Comparison of ENCODE assay signal across 12 cellular contexts in genomic region chr11:67248653-67249052, GRCh38. TPM values are rescaled to one million over a fixed set of nuclear protein-coding genes. Genes with fewer than 3 reads are reported as not detected.
DNase-seq lines count a peak whose midpoint lies in the region; ATAC-seq and TF ChIP-seq lines count a peak whose summit lies in the region.
"Had no signal": no experiment of that assay in that cellular context is flagged by ENCODE, and none has a peak within 500 bp of the region (broad histone marks: within the 10 kb centered on the region; RNA-seq: fewer than 3 reads in every experiment).

No MANE protein-coding gene starts in this region.

- TF ChIP-seq POLR2A in vagina (IDR thresholded peaks at IDR 0.05) = no peak

- H3K4me1 ChIP-seq in vagina = peaks cover 32% of the 10 kb centered on the region
- H3K4me1 ChIP-seq: colonic mucosa had no signal

- DNase-seq in Right ventricle myocardium inferior (ENCODE audit: missing footprints) (peak; percentile 61), cardiac septum (ENCODE audit: low spot score) (no peak), T47D (ENCODE audit: low read depth in 1 of 2, low spot score in 1 of 2) (peak; percentile 96 to 100), left lobe of liver (ENCODE audit: low spot score) (peak; percentile 95), vagina (ENCODE audit: extremely low spot score in 2 of 2) (peak in 1 of 2 donors; percentile 96), SKM-1 (lab: John Stamatoyannopoulos, UW; ENCODE audit: unreplicated experiment) (no peak), putamen (ENCODE audit: low spot score) (no peak), H4 (ENCODE audit: low spot score) (no peak)
- DNase-seq: C1 segment of cervical spinal cord, colonic mucosa, NCI-H146, SHP77 treated with DMSO at 0.1 percent for 48 hours had no signal

- H3K9me3 ChIP-seq in vagina = no peaks in the 10 kb centered on the region
- H3K9me3 ChIP-seq: colonic mucosa had no signal

- TF ChIP-seq CTCF in vagina (IDR thresholded peaks at IDR 0.05) = no peak

- ATAC-seq in Right ventricle myocardium inferior (peak; percentile 62), left lobe of liver (peak; percentile 91)

- no peaks in the 10 kb centered on the region for H3K27me3 ChIP-seq in vagina
- H3K27me3 ChIP-seq: colonic mucosa had no signal

- in situ Hi-C loops in T47D (cut with HindIII; ENCODE audit: low pct_unique_long_range_greater_than_20kb, low sequenced_read_pairs) = no loop called here

- peaks cover 0 to 94% of the 10 kb centered on the region in 2 donors for H3K36me3 ChIP-seq in vagina

- peak overlapping the region; percentile 28 for H3K27ac ChIP-seq in vagina
- H3K27ac ChIP-seq: colonic mucosa had no signal

- no peak overlapping the region for H3K4me3 ChIP-seq in vagina
- H3K4me3 ChIP-seq: colonic mucosa had no signal

- intact Hi-C loops in Right ventricle myocardium inferior (cut with DNase I) = no loop called here
- intact Hi-C loops in cardiac septum (cut with DNase I) = no loop called here
- intact Hi-C loops in vagina (cut with DNase I) = no loop called here

RNA-seq across cellular contexts. Expression of gene GRK2, which starts 17.6 kb away (rescaled TPM):
- 54.1 TPM for total RNA-seq in Right ventricle myocardium inferior
- 43.1 TPM for total RNA-seq in cardiac septum
- total RNA-seq in left lobe of liver = 29.0 TPM
- total RNA-seq in vagina = 100 TPM
- 15.2 and 16.3 TPM in 2 replicates for total RNA-seq in H4 (2014; rRNA removed; shearing (Covaris generic))

RNA-seq across cellular contexts. Expression of gene ANKRD13D, which starts 40.5 kb away (rescaled TPM):
- 15.2 TPM for total RNA-seq in Right ventricle myocardium inferior
- total RNA-seq in cardiac septum = 20.0 TPM
- 9.8 TPM for total RNA-seq in left lobe of liver
- 62.9 TPM for total RNA-seq in vagina
- total RNA-seq in H4 (2014; rRNA removed; shearing (Covaris generic)) = 5.6 and 6.1 TPM in 2 replicates

RNA-seq across cellular contexts. Expression of gene SSH3, which starts 54.7 kb away (rescaled TPM):
- total RNA-seq in Right ventricle myocardium inferior (15.8 TPM), cardiac septum (22.3 TPM), left lobe of liver (18.2 TPM), vagina (98.0 TPM)
- total RNA-seq in H4 (2014; rRNA removed; shearing (Covaris generic)) = 6.5 and 8.5 TPM in 2 replicates

Comparison
In these comparisons a context has a peak if more than half of its experiments do, and no peak if none do; other contexts are left out.
1. DNase-seq: peak in Right ventricle myocardium inferior (single experiment), T47D (2 of 2) and left lobe of liver (single experiment); none in cardiac septum (single experiment), SKM-1 (single experiment), putamen (single experiment) and H4 (single experiment).